In genomic region chr10:132848951-132849545, GRCh38 we compare ENCODE assay signal across 20 cellular contexts.
A peak's percentile ranks its signal among the peaks of the same experiment; 100 is the strongest.
DNase-seq lines count a peak whose midpoint lies in the region; ATAC-seq and TF ChIP-seq lines count a peak whose summit lies in the region.
"Had no signal": no experiment of that assay in that cellular context is flagged by ENCODE, and none has a peak within 500 bp of the region (broad histone marks: within the 10 kb centered on the region; RNA-seq: fewer than 3 reads in every experiment).

No MANE protein-coding gene starts in this region.

- intact Hi-C loops in cardiac septum (cut with DNase I) (no loop called here), right cardiac atrium (cut with DNase I) (no loop called here), natural killer cell (cut with micrococcal nuclease) (no loop called here), aorta (cut with DNase I) (no loop called here)

- no peak for TF ChIP-seq CTCF in natural killer cell (IDR thresholded peaks at IDR 0.05)

- WGBS in right cardiac atrium, result 86% methylated on average over 21 of the region's 21 CpGs
- 91% methylated on average over 21 of the region's 21 CpGs for WGBS in aorta, 2 donors

- H3K27me3 ChIP-seq in right cardiac atrium (ENCODE audit: control insufficient read depth, insufficient read depth) (no peaks in the 10 kb centered on the region), duodenal mucosa (ENCODE audit: control insufficient read depth in 1 of 2, insufficient read depth in 2 of 2, low read length in 2 of 2) (peaks cover 0 to 9% of the 10 kb centered on the region in 2 donors), aorta (ENCODE audit: control insufficient read depth in 1 of 2, insufficient read depth in 2 of 2, low read length in 1 of 2) (no peaks in the 10 kb centered on the region)
- H3K27me3 ChIP-seq: cardiac muscle cell had no signal

- no peaks in the 10 kb centered on the region for H3K9me3 Mint-ChIP-seq in natural killer cell
- H3K9me3 Mint-ChIP-seq: activated CD4-positive, alpha-beta memory T cell treated with anti-CD3 and anti-CD28 coated beads for 36 hours had no signal

- H3K9me3 ChIP-seq in right cardiac atrium (ENCODE audit: control insufficient read depth, low read length) (no peaks in the 10 kb centered on the region), duodenal mucosa (ENCODE audit: control insufficient read depth in 1 of 2, low read length in 2 of 2) (no peaks in the 10 kb centered on the region), aorta (ENCODE audit: control insufficient read depth, low read length) (no peaks in the 10 kb centered on the region)
- H3K9me3 ChIP-seq: gastrocnemius medialis, tibial artery had no signal

- H3K9ac ChIP-seq in duodenal mucosa (ENCODE audit: low read depth in 1 of 2, low read length in 2 of 2), result no peak overlapping the region

- ATAC-seq in right cardiac atrium, result no peak
- no peak for ATAC-seq in natural killer cell
- ATAC-seq in aorta (ENCODE audit: low FRiP score), result no peak
- no peak for ATAC-seq in GM21619 (IDR thresholded peaks at IDR 0.05; ENCODE audit: unreplicated experiment)
- ATAC-seq: esophagus mucosa, gastrocnemius medialis had no signal

- H3K36me3 Mint-ChIP-seq in natural killer cell, result no peaks in the 10 kb centered on the region
- H3K36me3 Mint-ChIP-seq: activated CD4-positive, alpha-beta memory T cell treated with anti-CD3 and anti-CD28 coated beads for 36 hours had no signal

- DNase-seq in cardiac septum (ENCODE audit: low spot score) (peak; percentile 50), right cardiac atrium (no peak), natural killer cell (peak; percentile 14), aorta (peak; percentile 26 to 57), GF-D8 (lab: John Stamatoyannopoulos, UW) (no peak), NCI-H524 treated with DMSO at 0.1 percent for 48 hours (lab: John Stamatoyannopoulos, UW) (no peak)
- DNase-seq: activated CD4-positive, alpha-beta memory T cell treated with anti-CD3 and anti-CD28 coated beads for 36 hours; Karpas-422; midbrain; NCI-H1048; NCI-H2029 treated with DMSO at 0.1 percent for 48 hours; NCI-H526; SHP77; stimulated activated CD4-positive, alpha-beta T cell treated with anti-CD3 and anti-CD28 coated beads, Interleukin-15, amount 100 ng/mL, for 24 hours had no signal

- H3K27me3 Mint-ChIP-seq in natural killer cell (ENCODE audit: low read depth in 2 of 2), result peaks cover 0 to 9% of the 10 kb centered on the region in 2 donors

- H3K27ac ChIP-seq in right cardiac atrium (ENCODE audit: low read length) (no peak overlapping the region), duodenal mucosa (ENCODE audit: low read depth, low read length) (no peak overlapping the region), aorta (ENCODE audit: low read depth in 1 of 2, low read length in 2 of 2) (no peak overlapping the region)
- H3K27ac ChIP-seq: cardiac muscle cell, gastrocnemius medialis, tibial artery had no signal

- peaks cover 15 to 16% of the 10 kb centered on the region in 2 donors for H3K4me1 Mint-ChIP-seq in natural killer cell

- H3K4me1 ChIP-seq in right cardiac atrium (ENCODE audit: control insufficient read depth, insufficient read depth, low read length), result no peaks in the 10 kb centered on the region
- H3K4me1 ChIP-seq in duodenal mucosa (ENCODE audit: control insufficient read depth in 1 of 2, insufficient read depth in 2 of 2, low read length in 2 of 2), result peaks cover 0 to 6% of the 10 kb centered on the region in 2 donors
- H3K4me1 ChIP-seq in aorta (ENCODE audit: control insufficient read depth in 1 of 2, insufficient read depth in 2 of 2, low read length in 2 of 2), result no peaks in the 10 kb centered on the region
- H3K4me1 ChIP-seq: gastrocnemius medialis had no signal

- peak overlapping the region; percentile 88 for H3K4me3 Mint-ChIP-seq in natural killer cell
- H3K4me3 Mint-ChIP-seq: activated CD4-positive, alpha-beta memory T cell treated with anti-CD3 and anti-CD28 coated beads for 36 hours had no signal

- H3K36me3 ChIP-seq in duodenal mucosa (ENCODE audit: control insufficient read depth in 1 of 2, insufficient read depth in 2 of 2, low read length in 2 of 2), result no peaks in the 10 kb centered on the region
- H3K36me3 ChIP-seq in aorta (ENCODE audit: control insufficient read depth in 1 of 2, insufficient read depth in 2 of 2, low read length in 1 of 2), result no peaks in the 10 kb centered on the region
- H3K36me3 ChIP-seq: cardiac muscle cell, gastrocnemius medialis, tibial artery had no signal

- peak overlapping the region in 1 of 2 donors; percentile 67 for H3K27ac Mint-ChIP-seq in natural killer cell
- H3K27ac Mint-ChIP-seq: activated CD4-positive, alpha-beta memory T cell treated with anti-CD3 and anti-CD28 coated beads for 36 hours had no signal

- H3K4me3 ChIP-seq in right cardiac atrium (ENCODE audit: low read length) (no peak overlapping the region), duodenal mucosa (ENCODE audit: low read depth in 1 of 2, low read length in 2 of 2) (peak overlapping the region; percentile 34 to 48), aorta (ENCODE audit: low read length in 2 of 2) (no peak overlapping the region)
- H3K4me3 ChIP-seq: cardiac muscle cell, gastrocnemius medialis, tibial artery had no signal

Comparison
In these comparisons a context has a peak if more than half of its experiments do, and no peak if none do; other contexts are left out.
1. DNase-seq: peak in cardiac septum (single experiment), natural killer cell (single experiment) and aorta (2 of 2); none in right cardiac atrium (0 of 3), GF-D8 (single experiment) and NCI-H524 treated with DMSO at 0.1 percent for 48 hours (single experiment).
2. H3K4me3 ChIP-seq: peak in duodenal mucosa (2 of 2); none in right cardiac atrium (single experiment) and aorta (0 of 2).